8 cellular contexts compared by ENCODE assay signal in genomic region chr1:16204634-16205332, GRCh38. TPM values are rescaled to one million over a fixed set of nuclear protein-coding genes. Genes with fewer than 3 reads are reported as not detected.
A peak's percentile ranks its signal among the peaks of the same experiment; 100 is the strongest.
DNase-seq lines count a peak whose midpoint lies in the region; ATAC-seq, FAIRE-seq and TF ChIP-seq lines count a peak whose summit lies in the region.

No MANE protein-coding gene starts in this region.

- ATAC-seq in heart left ventricle: no peak
- no peak for ATAC-seq in Right ventricle myocardium inferior
- ATAC-seq in HG03095 (IDR thresholded peaks at IDR 0.05; ENCODE audit: unreplicated experiment): no peak
- no peak for ATAC-seq in HG02798 (IDR thresholded peaks at IDR 0.05; ENCODE audit: poor library complexity, unreplicated experiment)

- H4K20me1 ChIP-seq in H1 (replicated peaks in 1 of 2; ENCODE audit: control insufficient read depth in 1 of 2, insufficient read depth in 2 of 2, low read length in 2 of 2): peaks cover 2 to 4% of the 10 kb centered on the region in 2 experiments

- WGBS in heart left ventricle, 4 donors: 76 to 84% (median 80%) methylated on average over 10 to 12 of the region's 12 CpGs
- WGBS in H1 (ENCODE audit: extremely low coverage in 1 of 2, insufficient coverage in 1 of 2, insufficient read length in 1 of 2, insufficient replicate concordance in 2 of 2, low coverage in 1 of 2, low lambda C conversion rate in 2 of 2, missing lambda C conversion rate in 1 of 2), 2 experiments: 78% methylated on average over 12 of the region's 12 CpGs; no CpG with 5 or more reads in 1 of the 2 experiments

- peak in 7 of 12 donors; percentile 10 to 40 (median 31) for TF ChIP-seq CTCF in heart left ventricle (IDR thresholded peaks at IDR 0.05)
- TF ChIP-seq CTCF in H1 (IDR thresholded peaks at IDR 0.05; ENCODE audit: control extremely low read depth in 1 of 3, insufficient read depth in 1 of 3, low read depth in 1 of 3, low read length in 3 of 3): peak; percentile 68 to 82 (median 71)

- H2BK20ac ChIP-seq in H1 (ENCODE audit: low read length): no peak overlapping the region

- no peak overlapping the region for H2BK120ac ChIP-seq in H1 (replicated peaks; ENCODE audit: low read depth, low read length)

- no peak overlapping the region for H3K9ac ChIP-seq in H1 (replicated peaks in 1 of 4; ENCODE audit: extremely low read depth in 1 of 4, low read depth in 3 of 4, low read length in 3 of 4)

- no peak overlapping the region for H3K14ac ChIP-seq in H1 (ENCODE audit: insufficient read length)

- intact Hi-C loops in heart left ventricle (cut with DNase I) (loop anchor here (5.0 to 10.0 kb wide), 6 partner anchors 38 to 163 kb away; partner anchors contain the start of genes SZRD1 (in 3 of the 10) and FBXO42 (in 2 of the 10)), Right ventricle myocardium inferior (cut with DNase I) (loop anchor here (5.0 kb wide), 2 partner anchors 38 to 163 kb away; partner anchors contain the start of gene SZRD1)

- TF ChIP-seq POLR2A in heart left ventricle (IDR thresholded peaks at IDR 0.05): no peak
- no peak for TF ChIP-seq POLR2A in H1 (IDR thresholded peaks at IDR 0.05; ENCODE audit: control extremely low read depth in 1 of 2, low read depth in 2 of 2, low read length in 2 of 2)

- H3K4ac ChIP-seq in H1 (replicated peaks; ENCODE audit: insufficient read length, low read depth, low read length): no peak overlapping the region

- CTCF ChIA-PET in H1 (lab: Charles Lee; ENCODE audit: partially characterized antibody): interaction anchor here (0.7 to 7.6 kb wide), 20 partner anchors 12 to 131 kb away, joined by 3 to 45 read pairs (median 6); partner anchors contain the start of gene FAM131C

- H3K4me3 ChIP-seq in heart left ventricle (no peak overlapping the region), SJCRH30 (no peak overlapping the region), H1 (ENCODE audit: extremely low read depth in 1 of 4, insufficient read depth in 2 of 4, low read depth in 3 of 4, low read length in 4 of 4) (no peak overlapping the region)

- H3K56ac ChIP-seq in H1 (replicated peaks; ENCODE audit: insufficient read length, low read depth, low read length): no peak overlapping the region

- peak; percentile 24 for FAIRE-seq in H1 (lab: Jason Lieb, UNC)

- H2BK12ac ChIP-seq in H1 (ENCODE audit: low read depth, low read length): no peak overlapping the region

- peaks cover 6% of the 10 kb centered on the region for H3K23me2 ChIP-seq in H1 (ENCODE audit: low read depth, low read length)

- no peak overlapping the region for H2BK5ac ChIP-seq in H1 (ENCODE audit: low read depth, low read length)

- peaks cover 0 to 23% (median 13%) of the 10 kb centered on the region in 12 donors for H3K4me1 ChIP-seq in heart left ventricle
- peaks cover 8% of the 10 kb centered on the region for H3K4me1 ChIP-seq in SJCRH30
- H3K4me1 ChIP-seq in H1 (replicated peaks in 1 of 4; ENCODE audit: control insufficient read depth in 3 of 4, insufficient read depth in 4 of 4, low read length in 3 of 4): peaks cover 0 to 17% (median 11%) of the 10 kb centered on the region in 4 experiments; a peak in 5 of 7 replicates

- no peak overlapping the region for H3K18ac ChIP-seq in H1 (ENCODE audit: extremely low read depth, low read length)

- TF ChIP-seq EP300 in H1 (IDR thresholded peaks at IDR 0.05; ENCODE audit: borderline replicate concordance in 1 of 2, low read depth in 2 of 2, low read length in 2 of 2): no peak

- H3K9me3 ChIP-seq in heart left ventricle (no peaks in the 10 kb centered on the region), SJCRH30 (replicated peaks) (no peaks in the 10 kb centered on the region), H1 (ENCODE audit: insufficient read depth in 2 of 2, low read depth in 1 of 2, low read length in 1 of 2) (no peaks in the 10 kb centered on the region)

- peaks cover 0 to 10% of the 10 kb centered on the region in 2 experiments; a peak in 2 of 4 replicates for H3K79me2 ChIP-seq in H1 (ENCODE audit: control insufficient read depth in 1 of 2, insufficient read depth in 2 of 2, low read length in 2 of 2)

- no peak overlapping the region for H3K23ac ChIP-seq in H1 (ENCODE audit: insufficient read length)

- H2BK15ac ChIP-seq in H1 (ENCODE audit: low read length): no peak overlapping the region

- TF ChIP-seq RAD21 in H1 (IDR thresholded peaks at IDR 0.05 in 1 of 2, conservative IDR thresholded peaks at IDR 0.05 in 1 of 2; ENCODE audit: low read depth in 2 of 2, low read length in 2 of 2): peak; percentile 61 to 74

- H4K91ac ChIP-seq in H1 (replicated peaks; ENCODE audit: insufficient read length, low read length): no peak overlapping the region

- H3K27ac ChIP-seq in heart left ventricle: no peak overlapping the region
- no peak overlapping the region for H3K27ac ChIP-seq in SJCRH30
- no peak overlapping the region for H3K27ac ChIP-seq in H1 (ENCODE audit: low read depth, low read length)

- DNase-seq in heart left ventricle (no peak), Right ventricle myocardium inferior (ENCODE audit: missing footprints) (no peak), SJCRH30 (peak; percentile 45 to 62), H1 (ENCODE audit: low read depth in 1 of 2, low spot score in 2 of 2) (peak in 1 of 2 experiments; percentile 78), 8988T (no peak)
- DNase-seq in stimulated activated CD8-positive, alpha-beta memory T cell treated with anti-CD3 and anti-CD28 coated beads, Interleukin-2, amount 100 ng/mL, for 1 hour (ENCODE audit: low read depth in 2 of 2): peak; percentile 12 to 34

- H2AFZ ChIP-seq in H1 (ENCODE audit: low read length): no peak overlapping the region

- H3K4me2 ChIP-seq in H1 (ENCODE audit: insufficient read depth in 1 of 2, low read depth in 2 of 2, low read length in 2 of 2): no peak overlapping the region

- peaks cover 0 to 7% (median 0%) of the 10 kb centered on the region in 9 donors for H3K36me3 ChIP-seq in heart left ventricle
- H3K36me3 ChIP-seq in SJCRH30: no peaks in the 10 kb centered on the region
- peaks cover 9 to 23% (median 19%) of the 10 kb centered on the region in 4 experiments; a peak in 7 of 8 replicates for H3K36me3 ChIP-seq in H1 (ENCODE audit: control insufficient read depth in 2 of 4, insufficient read depth in 4 of 4, low read length in 3 of 4)

- no peak overlapping the region for H4K5ac ChIP-seq in H1 (ENCODE audit: insufficient read length, low read depth, low read length)

- peaks cover 5% of the 10 kb centered on the region; the same call in 1 of the 2 replicates for H3K79me1 ChIP-seq in H1 (ENCODE audit: low read depth, low read length)

- POLR2A ChIA-PET in H1 (lab: Charles Lee; ENCODE audit: partially characterized antibody): interaction anchor here (1.0 to 1.7 kb wide), 5 partner anchors 11 to 40 kb away, joined by 3 to 5 read pairs (median 4); no protein-coding TSS in a partner anchor

- no peak overlapping the region for H2AK5ac ChIP-seq in H1 (ENCODE audit: low read depth, low read length)

- H4K8ac ChIP-seq in H1 (ENCODE audit: extremely low read depth, insufficient read depth, low read length): no peak overlapping the region

- H3K27me3 ChIP-seq in heart left ventricle (no peaks in the 10 kb centered on the region), SJCRH30 (no peaks in the 10 kb centered on the region), H1 (replicated peaks in 1 of 4; ENCODE audit: control insufficient read depth in 3 of 4, extremely low read depth in 1 of 4, insufficient read depth in 3 of 4, low read length in 3 of 4) (no peaks in the 10 kb centered on the region)

TF ChIP-seq in H1, 55 proteins besides CTCF, POLR2A, EP300 and RAD21 (continues in another document):
- no peak for TF ChIP-seq ASH2L (IDR thresholded peaks at IDR 0.05; ENCODE audit: low read length)

RNA-seq across cellular contexts. Expression of gene ARHGEF19, which starts 7.7 kb away (rescaled TPM):
- total RNA-seq in heart left ventricle (1 to 10 TPM in 8 of 9 donors, under 1 TPM in 1; 0.97 to 3.8 (median 2.3) TPM), Right ventricle myocardium inferior (2.8 TPM)
- polyA plus RNA-seq in heart left ventricle (1 to 10 TPM in 1 of 2 donors, under 1 TPM in 1; 0.99 to 3.5 TPM), H1 (2011; rRNA removed) (47.5 and 69.2 TPM in 2 replicates)
- total RNA-seq in SJCRH30 (2014; rRNA removed; shearing (Covaris generic)): 7.9 and 9.9 TPM in 2 replicates
- 51.9 and 56.4 TPM in 2 replicates for total RNA-seq in H1 (2021; fragmentation: NEBNext Ultra II Directional; extraction: Animal tissue kit (Norgen Biotek cat#: 25700))
- 55.0 TPM for polyA plus RNA-seq in H1 (2011; cell fraction: cytosol; rRNA removed)
- polyA plus RNA-seq in H1 (2011; cell fraction: nucleus; rRNA removed): 157 TPM
- 42.8 to 57.1 TPM (median 54.3 TPM) in 4 replicates for polyA plus RNA-seq in H1 (2012, experiment 1 of 2)
- 45.5 TPM for polyA plus RNA-seq in H1 (2012, experiment 2 of 2)
- 32.6 TPM for polyA plus RNA-seq in H1 (2013, experiment 1 of 2)
- 30.2 TPM for polyA plus RNA-seq in H1 (2013, experiment 2 of 2)
- polyA minus RNA-seq in H1 (2011; rRNA and poly(A)+ RNA removed): 27.7 and 32.0 TPM in 2 replicates
- polyA minus RNA-seq in H1 (2011; cell fraction: cytosol; rRNA and poly(A)+ RNA removed): 22.2 TPM
- 30.7 TPM for polyA minus RNA-seq in H1 (2011; cell fraction: nucleus; rRNA and poly(A)+ RNA removed)

RNA-seq across cellular contexts. Expression of gene CPLANE2, which starts 32.2 kb away (rescaled TPM):
- 1 to 10 TPM; 3.6 to 9.9 (median 5.7) TPM for total RNA-seq in heart left ventricle
- polyA plus RNA-seq in heart left ventricle: 1 to 10 TPM; 5.7 to 6.2 TPM
- total RNA-seq in Right ventricle myocardium inferior: 11.8 TPM
- total RNA-seq in SJCRH30 (2014; rRNA removed; shearing (Covaris generic)): 1.3 and 1.9 TPM in 2 replicates
- 2.5 and 2.7 TPM in 2 replicates for total RNA-seq in H1 (2021; fragmentation: NEBNext Ultra II Directional; extraction: Animal tissue kit (Norgen Biotek cat#: 25700))
- 2.3 and 3.7 TPM in 2 replicates for polyA plus RNA-seq in H1 (2011; rRNA removed)
- polyA plus RNA-seq in H1 (2011; cell fraction: cytosol; rRNA removed): 3.2 TPM
- polyA plus RNA-seq in H1 (2011; cell fraction: nucleus; rRNA removed): 6.4 TPM
- 1.9 to 4.7 TPM (median 3.3 TPM) in 4 replicates for polyA plus RNA-seq in H1 (2012, experiment 1 of 2)
- polyA plus RNA-seq in H1 (2012, experiment 2 of 2): 7.6 TPM
- polyA plus RNA-seq in H1 (2013, experiment 1 of 2): 1.1 TPM
- polyA plus RNA-seq in H1 (2013, experiment 2 of 2): 1.1 TPM
- polyA minus RNA-seq in H1 (2011; rRNA and poly(A)+ RNA removed): 1.8 and 3.0 TPM in 2 replicates
- polyA minus RNA-seq in H1 (2011; cell fraction: cytosol; rRNA and poly(A)+ RNA removed): 3.4 TPM
- polyA minus RNA-seq in H1 (2011; cell fraction: nucleus; rRNA and poly(A)+ RNA removed): 1.9 TPM

RNA-seq across cellular contexts. Expression of gene EPHA2, which starts 48.9 kb away (rescaled TPM):
- 10 to 100 TPM in 8 of 9 donors, 1 to 10 TPM in 1; 7.6 to 34.7 (median 14.8) TPM for total RNA-seq in heart left ventricle
- polyA plus RNA-seq in heart left ventricle: 10 to 100 TPM in 1 of 2 donors, 1 to 10 TPM in 1; 5.6 to 14.0 TPM
- total RNA-seq in Right ventricle myocardium inferior: 7.3 TPM
- total RNA-seq in SJCRH30 (2014; rRNA removed; shearing (Covaris generic)): 55.0 and 57.3 TPM in 2 replicates
- total RNA-seq in H1 (2021; fragmentation: NEBNext Ultra II Directional; extraction: Animal tissue kit (Norgen Biotek cat#: 25700)): 28.4 and 33.6 TPM in 2 replicates
- polyA plus RNA-seq in H1 (2011; rRNA removed): 26.8 and 42.2 TPM in 2 replicates
- 24.2 TPM for polyA plus RNA-seq in H1 (2011; cell fraction: cytosol; rRNA removed)
- 69.5 TPM for polyA plus RNA-seq in H1 (2011; cell fraction: nucleus; rRNA removed)
- 23.3 to 29.4 TPM (median 24.9 TPM) in 4 replicates for polyA plus RNA-seq in H1 (2012, experiment 1 of 2)
- polyA plus RNA-seq in H1 (2012, experiment 2 of 2): 28.9 TPM
- 33.8 TPM for polyA plus RNA-seq in H1 (2013, experiment 1 of 2)
- polyA plus RNA-seq in H1 (2013, experiment 2 of 2): 33.1 TPM
- polyA minus RNA-seq in H1 (2011; rRNA and poly(A)+ RNA removed): 44.2 and 53.8 TPM in 2 replicates
- polyA minus RNA-seq in H1 (2011; cell fraction: cytosol; rRNA and poly(A)+ RNA removed): 30.1 TPM
- 34.1 TPM for polyA minus RNA-seq in H1 (2011; cell fraction: nucleus; rRNA and poly(A)+ RNA removed)

Comparison
In these comparisons a context has a peak if more than half of its experiments do, and no peak if none do; other contexts are left out.
1. DNase-seq: peak in SJCRH30 (2 of 2) and stimulated activated CD8-positive, alpha-beta memory T cell treated with anti-CD3 and anti-CD28 coated beads, Interleukin-2, amount 100 ng/mL, for 1 hour (2 of 2); none in heart left ventricle (0 of 5), Right ventricle myocardium inferior (single experiment) and 8988T (single experiment).